1 cellular context compared by ENCODE assay signal in genomic region chr10:43878386-43878785, GRCh38.
TF ChIP-seq lines count a peak whose summit lies in the region.

No MANE protein-coding gene starts in this region.

TF ChIP-seq in IMR-90, 13 proteins besides CTCF, POLR2A, EP300 and RAD21 (continued from another document):
- TF ChIP-seq ELK1 (IDR thresholded peaks at IDR 0.05; ENCODE audit: borderline replicate concordance, low read depth, low read length): no peak
- TF ChIP-seq RCOR1 (IDR thresholded peaks at IDR 0.05; ENCODE audit: insufficient replicate concordance, low read length): no peak
- no peak for TF ChIP-seq SMC3 (IDR thresholded peaks at IDR 0.05; ENCODE audit: low read depth, low read length)
- no peak for TF ChIP-seq FOS (IDR thresholded peaks at IDR 0.05; ENCODE audit: low read depth, low read length)
- TF ChIP-seq RFX5 (IDR thresholded peaks at IDR 0.05; ENCODE audit: low read depth, low read length): no peak
- TF ChIP-seq MAZ (IDR thresholded peaks at IDR 0.05; ENCODE audit: borderline replicate concordance, low read depth, low read length): no peak
- TF ChIP-seq USF2 (IDR thresholded peaks at IDR 0.05; ENCODE audit: low read depth, low read length): no peak
- TF ChIP-seq CHD1 (IDR thresholded peaks at IDR 0.05; ENCODE audit: low read depth, low read length): no peak
- TF ChIP-seq MAFK (IDR thresholded peaks at IDR 0.05; ENCODE audit: low read depth, low read length): no peak
- TF ChIP-seq BHLHE40 (IDR thresholded peaks at IDR 0.05; ENCODE audit: low read depth, low read length): no peak
